In genomic region chr20:63968928-63969760, GRCh38 we compare ENCODE assay signal across 8 cellular contexts. TPM values are rescaled to one million over a fixed set of nuclear protein-coding genes. Genes with fewer than 3 reads are reported as not detected.
DNase-seq lines count a peak whose midpoint lies in the region; ATAC-seq and TF ChIP-seq lines count a peak whose summit lies in the region.

No MANE protein-coding gene starts in this region.

- H3K14ac ChIP-seq in neuronal stem cell (ENCODE audit: low read length), result peak overlapping the region; percentile 8

- peak overlapping the region; percentile 61 for H2BK5ac ChIP-seq in neuronal stem cell (ENCODE audit: low read length)

- H3K27ac ChIP-seq in neuronal stem cell (replicated peaks; ENCODE audit: low read length), result no peak overlapping the region

- no peak overlapping the region for H2BK15ac ChIP-seq in neuronal stem cell (ENCODE audit: low read length)

- peaks cover 11 to 13% of the 10 kb centered on the region in 2 donors for H3K4me1 ChIP-seq in neuronal stem cell (ENCODE audit: control insufficient read depth in 2 of 2, insufficient read depth in 1 of 2, low read depth in 1 of 2, low read length in 2 of 2)

- no peak overlapping the region for H4K8ac ChIP-seq in neuronal stem cell (ENCODE audit: low read depth, low read length)

- intact Hi-C loops in activated CD4-positive, alpha-beta T cell treated with anti-CD3 and anti-CD28 coated beads, Interleukin-2, amount 10 ng/mL, durations not matched to agents 24 days and 14 days (cut with micrococcal nuclease), result no loop called here
- intact Hi-C loops in activated CD8-positive, alpha-beta T cell treated with anti-CD3 and anti-CD28 coated beads for 36 hours (cut with micrococcal nuclease), result no loop called here

- ATAC-seq in activated CD8-positive, alpha-beta T cell treated with anti-CD3 and anti-CD28 coated beads for 36 hours, result peak; percentile 10
- ATAC-seq in GM18505 (IDR thresholded peaks at IDR 0.05; ENCODE audit: unreplicated experiment) (no peak), GM21528 (IDR thresholded peaks at IDR 0.05; ENCODE audit: low FRiP score, unreplicated experiment) (no peak)

- peak overlapping the region; percentile 57 for H3K4me3 ChIP-seq in fibroblast of mammary gland (ENCODE audit: control insufficient read depth, low read depth, low read length)
- peak overlapping the region; percentile 71 to 81 for H3K4me3 ChIP-seq in neuronal stem cell (ENCODE audit: low read length in 2 of 2)

- peak overlapping the region; percentile 68 for H2AK5ac ChIP-seq in neuronal stem cell (ENCODE audit: low read depth, low read length)

- TF ChIP-seq POLR2A in GM18505 (IDR thresholded peaks at IDR 0.05; ENCODE audit: borderline replicate concordance, extremely low read depth, insufficient read depth, insufficient read length), result no peak

- peaks cover 31% of the 10 kb centered on the region for H3K36me3 Mint-ChIP-seq in activated CD4-positive, alpha-beta T cell treated with anti-CD3 and anti-CD28 coated beads, Interleukin-2, amount 10 ng/mL, durations not matched to agents 24 days and 14 days (ENCODE audit: low read depth)
- H3K36me3 Mint-ChIP-seq in activated CD8-positive, alpha-beta T cell treated with anti-CD3 and anti-CD28 coated beads for 36 hours (ENCODE audit: low read depth), result peaks cover 25% of the 10 kb centered on the region

- DNase-seq in activated CD4-positive, alpha-beta T cell treated with anti-CD3 and anti-CD28 coated beads, Interleukin-2, amount 10 ng/mL, durations not matched to agents 24 days and 14 days, result peak; percentile 82
- no peak for DNase-seq in activated CD4-positive, alpha-beta T cell treated with anti-CD3 and anti-CD28 coated beads, Interleukin-2, amount 50 U/mL, for 1 hour
- DNase-seq in activated CD8-positive, alpha-beta T cell treated with anti-CD3 and anti-CD28 coated beads for 36 hours, result peak; percentile 50
- DNase-seq in fibroblast of mammary gland (ENCODE audit: low read depth), result no peak
- no peak for DNase-seq in neuronal stem cell (ENCODE audit: low spot score)
- no peak for DNase-seq in kidney glomerular epithelial cell (lab: John Stamatoyannopoulos, UW)

- peaks cover 0 to 25% of the 10 kb centered on the region in 2 donors for H3K9me3 ChIP-seq in neuronal stem cell (replicated peaks in 1 of 2; ENCODE audit: control insufficient read depth in 2 of 2, insufficient read depth in 1 of 2, low read depth in 1 of 2, low read length in 2 of 2)

- peak overlapping the region; percentile 66 for H3K4me2 ChIP-seq in neuronal stem cell (ENCODE audit: insufficient read depth, low read length, poor library complexity, severe bottlenecking)

- H3K18ac ChIP-seq in neuronal stem cell (ENCODE audit: low read length), result peak overlapping the region; percentile 93

- peak overlapping the region; percentile 10 for H2BK12ac ChIP-seq in neuronal stem cell (ENCODE audit: low read length)

- no peak overlapping the region for H4K91ac ChIP-seq in neuronal stem cell (ENCODE audit: low read depth, low read length, poor library complexity)

- peak overlapping the region; percentile 89 for H3K27ac Mint-ChIP-seq in activated CD4-positive, alpha-beta T cell treated with anti-CD3 and anti-CD28 coated beads, Interleukin-2, amount 10 ng/mL, durations not matched to agents 24 days and 14 days
- H3K27ac Mint-ChIP-seq in activated CD8-positive, alpha-beta T cell treated with anti-CD3 and anti-CD28 coated beads for 36 hours, result peak overlapping the region; percentile 84

- H3K27me3 Mint-ChIP-seq in activated CD4-positive, alpha-beta T cell treated with anti-CD3 and anti-CD28 coated beads, Interleukin-2, amount 10 ng/mL, durations not matched to agents 24 days and 14 days, result no peaks in the 10 kb centered on the region
- H3K27me3 Mint-ChIP-seq in activated CD8-positive, alpha-beta T cell treated with anti-CD3 and anti-CD28 coated beads for 36 hours, result no peaks in the 10 kb centered on the region

- H2AFZ ChIP-seq in neuronal stem cell (ENCODE audit: low read length), result peak overlapping the region; percentile 56

- H3K9ac ChIP-seq in neuronal stem cell (ENCODE audit: low read depth, low read length, poor library complexity), result peak overlapping the region; percentile 91

- CTCF ChIA-PET in activated CD8-positive, alpha-beta T cell treated with anti-CD3 and anti-CD28 coated beads for 36 hours (lab: Charles Lee), result interaction anchor here (1.1 to 1.7 kb wide), 3 partner anchors 11 to 262 kb away, joined by 3 to 5 read pairs (median 4); partner anchors contain the start of genes ARFRP1, PRPF6 and ZGPAT

- H3K79me1 ChIP-seq in neuronal stem cell (ENCODE audit: low read depth, low read length), result peaks cover 4% of the 10 kb centered on the region

- no peak overlapping the region for H2BK120ac ChIP-seq in neuronal stem cell (ENCODE audit: low read depth, low read length)

- H3K23ac ChIP-seq in neuronal stem cell (ENCODE audit: low read depth, low read length, poor library complexity), result peak overlapping the region; percentile 55

- H3K27me3 ChIP-seq in neuronal stem cell (ENCODE audit: control insufficient read depth in 3 of 3, insufficient read depth in 3 of 3, low read depth in 1 of 3, low read length in 3 of 3), result peaks cover 0 to 9% (median 0%) of the 10 kb centered on the region in 3 experiments

- no peak overlapping the region for H3K4ac ChIP-seq in neuronal stem cell (ENCODE audit: low read length)

- H3K9me3 Mint-ChIP-seq in activated CD4-positive, alpha-beta T cell treated with anti-CD3 and anti-CD28 coated beads, Interleukin-2, amount 10 ng/mL, durations not matched to agents 24 days and 14 days, result no peaks in the 10 kb centered on the region
- no peaks in the 10 kb centered on the region for H3K9me3 Mint-ChIP-seq in activated CD8-positive, alpha-beta T cell treated with anti-CD3 and anti-CD28 coated beads for 36 hours

- no peak for TF ChIP-seq CTCF in activated CD8-positive, alpha-beta T cell treated with anti-CD3 and anti-CD28 coated beads for 36 hours (IDR thresholded peaks at IDR 0.05)
- no peak for TF ChIP-seq CTCF in fibroblast of mammary gland (conservative IDR thresholded peaks at IDR 0.05; ENCODE audit: control insufficient read depth, insufficient read depth, low read depth, low read length)

- H3K4me3 Mint-ChIP-seq in activated CD4-positive, alpha-beta T cell treated with anti-CD3 and anti-CD28 coated beads, Interleukin-2, amount 10 ng/mL, durations not matched to agents 24 days and 14 days, result peak overlapping the region; percentile 88
- H3K4me3 Mint-ChIP-seq in activated CD8-positive, alpha-beta T cell treated with anti-CD3 and anti-CD28 coated beads for 36 hours, result peak overlapping the region; percentile 80

- no CpG with 5 or more reads among the region's 70 CpGs for whole genome bisulfite sequencing in neuronal stem cell (ENCODE audit: extremely low coverage in 2 of 2, insufficient read length in 2 of 2, insufficient replicate concordance in 1 of 2), 2 donors

- peaks cover 20% of the 10 kb centered on the region for H3K4me1 Mint-ChIP-seq in activated CD4-positive, alpha-beta T cell treated with anti-CD3 and anti-CD28 coated beads, Interleukin-2, amount 10 ng/mL, durations not matched to agents 24 days and 14 days
- peaks cover 17% of the 10 kb centered on the region for H3K4me1 Mint-ChIP-seq in activated CD8-positive, alpha-beta T cell treated with anti-CD3 and anti-CD28 coated beads for 36 hours (ENCODE audit: low read depth)

- H3K36me3 ChIP-seq in neuronal stem cell (replicated peaks in 1 of 2; ENCODE audit: control insufficient read depth in 2 of 2, insufficient read depth in 2 of 2, low read length in 2 of 2), result peaks cover 29 to 32% of the 10 kb centered on the region in 2 donors

- POLR2A ChIA-PET in activated CD8-positive, alpha-beta T cell treated with anti-CD3 and anti-CD28 coated beads for 36 hours (lab: Charles Lee), result interaction anchor here (1.1 to 2.0 kb wide), 4 partner anchors 10 to 110 kb away, joined by 3 to 8 read pairs (median 6); partner anchors contain the start of genes OPRL1, RGS19, SAMD10 and UCKL1

RNA-seq across cellular contexts. Expression of gene ZNF512B, which starts 0.6 kb away (rescaled TPM):
- 26.0 and 26.9 TPM in 2 replicates for total RNA-seq in activated CD4-positive, alpha-beta T cell treated with anti-CD3 and anti-CD28 coated beads, Interleukin-2, amount 10 ng/mL, durations not matched to agents 24 days and 14 days
- 1 to 10 TPM; 7.5 to 8.6 TPM for total RNA-seq in activated CD8-positive, alpha-beta T cell treated with anti-CD3 and anti-CD28 coated beads for 36 hours
- polyA plus RNA-seq in neuronal stem cell (2013, experiment 1 of 2), result 7.8 TPM
- 7.3 TPM for polyA plus RNA-seq in neuronal stem cell (2013, experiment 2 of 2)

RNA-seq across cellular contexts. Expression of gene SAMD10, which starts 10.3 kb away (rescaled TPM):
- 34.4 and 37.5 TPM in 2 replicates for total RNA-seq in activated CD4-positive, alpha-beta T cell treated with anti-CD3 and anti-CD28 coated beads, Interleukin-2, amount 10 ng/mL, durations not matched to agents 24 days and 14 days
- total RNA-seq in activated CD8-positive, alpha-beta T cell treated with anti-CD3 and anti-CD28 coated beads for 36 hours, result 10 to 100 TPM; 17.4 to 17.5 TPM
- 6.5 TPM for polyA plus RNA-seq in neuronal stem cell (2013, experiment 1 of 2)
- polyA plus RNA-seq in neuronal stem cell (2013, experiment 2 of 2), result 5.8 TPM

RNA-seq across cellular contexts. Expression of gene PRPF6, which starts 11.8 kb away (rescaled TPM):
- 79.5 and 81.3 TPM in 2 replicates for total RNA-seq in activated CD4-positive, alpha-beta T cell treated with anti-CD3 and anti-CD28 coated beads, Interleukin-2, amount 10 ng/mL, durations not matched to agents 24 days and 14 days
- 10 to 100 TPM; 53.0 to 55.5 TPM for total RNA-seq in activated CD8-positive, alpha-beta T cell treated with anti-CD3 and anti-CD28 coated beads for 36 hours
- 50.0 TPM for polyA plus RNA-seq in neuronal stem cell (2013, experiment 1 of 2)
- polyA plus RNA-seq in neuronal stem cell (2013, experiment 2 of 2), result 49.3 TPM

RNA-seq across cellular contexts. Expression of gene UCKL1, which starts 12.9 kb away (rescaled TPM):
- total RNA-seq in activated CD4-positive, alpha-beta T cell treated with anti-CD3 and anti-CD28 coated beads, Interleukin-2, amount 10 ng/mL, durations not matched to agents 24 days and 14 days, result 48.1 and 49.5 TPM in 2 replicates
- 10 to 100 TPM; 31.5 to 32.6 TPM for total RNA-seq in activated CD8-positive, alpha-beta T cell treated with anti-CD3 and anti-CD28 coated beads for 36 hours
- polyA plus RNA-seq in neuronal stem cell (2013, experiment 1 of 2), result 17.0 TPM
- polyA plus RNA-seq in neuronal stem cell (2013, experiment 2 of 2), result 15.6 TPM

Comparison
In these comparisons a context has a peak if more than half of its experiments do, and no peak if none do; other contexts are left out.
1. DNase-seq: peak in activated CD4-positive, alpha-beta T cell treated with anti-CD3 and anti-CD28 coated beads, Interleukin-2, amount 10 ng/mL, durations not matched to agents 24 days and 14 days (single experiment) and activated CD8-positive, alpha-beta T cell treated with anti-CD3 and anti-CD28 coated beads for 36 hours (single experiment); none in activated CD4-positive, alpha-beta T cell treated with anti-CD3 and anti-CD28 coated beads, Interleukin-2, amount 50 U/mL, for 1 hour (single experiment), fibroblast of mammary gland (single experiment), neuronal stem cell (single experiment) and kidney glomerular epithelial cell (single experiment).